In the genomic region with DNA sequence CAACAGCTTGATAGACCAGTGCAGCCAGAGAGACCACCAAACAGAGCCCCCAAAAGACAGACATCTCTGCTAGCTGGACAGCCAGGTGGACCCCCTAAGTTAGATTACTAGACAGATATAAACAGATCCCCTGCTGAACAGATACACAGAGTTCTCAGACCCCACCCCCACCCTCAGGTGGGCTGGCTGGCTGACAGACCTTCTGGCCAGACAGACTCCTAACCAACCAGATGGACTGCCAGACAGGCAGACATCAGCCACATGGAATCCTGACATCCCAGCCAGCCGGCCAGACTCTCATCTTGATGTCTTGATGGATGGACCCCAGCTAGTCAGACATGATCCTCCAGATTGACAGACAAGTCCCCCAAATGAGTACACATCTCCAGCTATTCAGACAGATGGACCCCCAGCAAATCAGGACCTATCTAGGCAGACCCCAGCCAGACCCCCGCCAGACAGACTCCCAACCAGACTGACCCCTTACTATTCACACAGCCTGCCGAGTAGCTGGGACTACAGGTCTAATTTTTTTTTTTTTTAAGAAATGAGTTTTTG, we compare ENCODE assay signal across 11 cellular contexts. TPM values are rescaled to one million over a fixed set of nuclear protein-coding genes. Genes with fewer than 3 reads are reported as not detected.
A peak's percentile ranks its signal among the peaks of the same experiment; 100 is the strongest.
DNase-seq lines count a peak whose midpoint lies in the region; ATAC-seq and TF ChIP-seq lines count a peak whose summit lies in the region.
"Had no signal": no experiment of that assay in that cellular context is flagged by ENCODE, and none has a peak within 500 bp of the region (broad histone marks: within the 10 kb centered on the region; RNA-seq: fewer than 3 reads in every experiment).

No MANE protein-coding gene starts in this region.

- TF ChIP-seq EP300 in SK-N-SH (IDR thresholded peaks at IDR 0.05; ENCODE audit: borderline replicate concordance in 1 of 2, low read depth in 1 of 2, low read length in 1 of 2) (no peak), sigmoid colon (IDR thresholded peaks at IDR 0.05) (no peak)

- H2AFZ ChIP-seq in SK-N-SH (ENCODE audit: low read depth) = no peak overlapping the region

- no peaks in the 10 kb centered on the region for H3K27me3 Mint-ChIP-seq in endodermal cell (ENCODE audit: insufficient read depth)

- H3K36me3 Mint-ChIP-seq in endodermal cell (ENCODE audit: low read depth) = peaks cover 25% of the 10 kb centered on the region

- peak overlapping the region; percentile 87 to 99; a peak in 3 of 4 replicates for H3K4me3 ChIP-seq in SK-N-SH (ENCODE audit: low read depth in 2 of 2, low read length in 1 of 2)
- H3K4me3 ChIP-seq in Panc1 (ENCODE audit: low read depth in 2 of 2, low read length in 2 of 2) = peak overlapping the region in 1 of 2 experiments; percentile 98; a peak in 2 of 4 replicates
- peak overlapping the region; percentile 86 for H3K4me3 ChIP-seq in endodermal cell (ENCODE audit: low read length)
- H3K4me3 ChIP-seq in sigmoid colon = no peak overlapping the region

- H3K4me3 Mint-ChIP-seq in endodermal cell = peak overlapping the region; percentile 81

- H3K27ac ChIP-seq in SK-N-SH (ENCODE audit: low read depth in 2 of 2, low read length in 1 of 2) (no peak overlapping the region), Panc1 (ENCODE audit: low read length) (peak overlapping the region; percentile 91; the same call in 1 of the 2 replicates), endodermal cell (ENCODE audit: low read depth, low read length) (no peak overlapping the region), sigmoid colon (no peak overlapping the region)

- no peak for TF ChIP-seq POLR2A in sigmoid colon (IDR thresholded peaks at IDR 0.05)

- peaks cover 50% of the 10 kb centered on the region for H3K79me2 ChIP-seq in SK-N-SH (ENCODE audit: insufficient read depth)

- DNase-seq in SK-N-SH (no peak), Panc1 (ENCODE audit: low read depth, low spot score) (no peak), endodermal cell (no peak), sigmoid colon (peak; percentile 57), NOMO-1 (lab: John Stamatoyannopoulos, UW; ENCODE audit: unreplicated experiment in 2 of 2) (no peak), mucosa of gallbladder (ENCODE audit: low spot score) (no peak), posterior vena cava (ENCODE audit: low spot score) (no peak)
- DNase-seq: ACHN, dermis blood vessel endothelial cell, NCI-H1105 treated with DMSO at 0.1 percent for 48 hours had no signal

- BruUV-seq in Panc1 (replicated peaks; lab: Mats Ljungman, UMichigan) = no TSS peak

- H3K27ac Mint-ChIP-seq in endodermal cell = no peak overlapping the region

- H3K4me1 Mint-ChIP-seq in endodermal cell = peaks cover 15% of the 10 kb centered on the region

- WGBS in SK-N-SH (ENCODE audit: low lambda C conversion rate) = 93% methylated on average over 2 of the region's 3 CpGs
- WGBS in endodermal cell (ENCODE audit: insufficient coverage in 1 of 2, insufficient read length in 1 of 2), 2 experiments = 97 to 100% methylated on average over 1 to 3 of the region's 3 CpGs
- 94 to 95% methylated on average over 3 of the region's 3 CpGs for WGBS in sigmoid colon, 2 donors

- H3K36me3 ChIP-seq in SK-N-SH (replicated peaks in 1 of 2; ENCODE audit: control insufficient read depth in 1 of 2, insufficient read depth in 2 of 2, low read length in 1 of 2) (peaks cover 7 to 11% of the 10 kb centered on the region in 2 experiments), Panc1 (ENCODE audit: control insufficient read depth, insufficient read depth, low read length) (no peaks in the 10 kb centered on the region), endodermal cell (ENCODE audit: control insufficient read depth, insufficient read depth, low read length) (no peaks in the 10 kb centered on the region), sigmoid colon (peaks cover 0 to 18% (median 7%) of the 10 kb centered on the region in 4 donors)

- peak overlapping the region; percentile 99 for H3K4me2 ChIP-seq in SK-N-SH

- H3K4me1 ChIP-seq in SK-N-SH (ENCODE audit: control insufficient read depth in 1 of 2, insufficient read depth in 2 of 2, low read depth in 1 of 2, low read length in 1 of 2) (peaks cover 0 to 18% of the 10 kb centered on the region in 2 experiments; a peak in 1 of 4 replicates), Panc1 (ENCODE audit: control insufficient read depth, insufficient read depth, low read length) (peaks cover 11% of the 10 kb centered on the region), endodermal cell (ENCODE audit: control insufficient read depth, insufficient read depth, low read length) (peaks cover 9% of the 10 kb centered on the region), sigmoid colon (peaks cover 0 to 33% (median 27%) of the 10 kb centered on the region in 4 donors)

- H3K9ac ChIP-seq in SK-N-SH (no peak overlapping the region; the same call in 1 of the 2 replicates), endodermal cell (ENCODE audit: extremely low read depth, low read length, poor library complexity, severe bottlenecking) (no peak overlapping the region)

- H3K9me3 ChIP-seq in SK-N-SH (no peaks in the 10 kb centered on the region), Panc1 (ENCODE audit: control insufficient read depth, insufficient read depth, low read depth, low read length) (no peaks in the 10 kb centered on the region), endodermal cell (ENCODE audit: control insufficient read depth, low read length) (no peaks in the 10 kb centered on the region), sigmoid colon (no peaks in the 10 kb centered on the region)

- POLR2A ChIA-PET in SK-N-SH (lab: Yijun Ruan, JAX) (interaction anchor here (0.6 to 2.3 kb wide), 6 partner anchors 17 to 370 kb away, joined by 3 to 28 read pairs (median 4); partner anchors contain the start of genes IMP4 and PTPN18), Panc1 (lab: Charles Lee) (no interaction called here)

- no peaks in the 10 kb centered on the region for H3K9me3 Mint-ChIP-seq in endodermal cell

- H3F3A ChIP-seq in SK-N-SH (replicated peaks; ENCODE audit: insufficient read depth) = peaks cover 3% of the 10 kb centered on the region

- TF ChIP-seq RAD21 in SK-N-SH (IDR thresholded peaks at IDR 0.05; ENCODE audit: low read length) = no peak

- H4K20me1 ChIP-seq in SK-N-SH (ENCODE audit: insufficient read depth) = no peaks in the 10 kb centered on the region

- ATAC-seq in SK-N-SH treated with all-trans-retinoic acid at 6 μM for 48 hours = no peak
- ATAC-seq in Panc1 = no peak

- CTCF ChIA-PET in SK-N-SH (lab: Yijun Ruan, JAX) = interaction anchor here (1.3 to 3.8 kb wide), 4 partner anchors 16 to 424 kb away, joined by 7 to 26 read pairs (median 19); partner anchors contain the start of genes IMP4 and PTPN18
- CTCF ChIA-PET in Panc1 (lab: Charles Lee) = interaction anchor here (1.4 kb wide), 1 partner anchor 37 kb away, joined by 3 read pairs; no protein-coding TSS in a partner anchor

- TF ChIP-seq CTCF in SK-N-SH (IDR thresholded peaks at IDR 0.05) (no peak), Panc1 (IDR thresholded peaks at IDR 0.05) (no peak), endodermal cell (conservative IDR thresholded peaks at IDR 0.05) (no peak), sigmoid colon (IDR thresholded peaks at IDR 0.05) (no peak)

- intact Hi-C loops in Panc1 (cut with micrococcal nuclease; ENCODE audit: unreplicated experiment) = no loop called here
- intact Hi-C loops in sigmoid colon (cut with DNase I) = loop anchor here (5.0 kb wide), 1 partner anchor 192 kb away; the partner anchor contains the start of genes MZT2B and SMPD4
- intact Hi-C loops in posterior vena cava (cut with DNase I) = no loop called here

- no peaks in the 10 kb centered on the region for H3K9me2 ChIP-seq in SK-N-SH

- in situ Hi-C loops in Panc1 (cut with HindIII; ENCODE audit: low pct_unique_long_range_greater_than_20kb, low sequenced_read_pairs) = no loop called here

- H3K27me3 ChIP-seq in SK-N-SH (ENCODE audit: insufficient read depth) (no peaks in the 10 kb centered on the region), Panc1 (ENCODE audit: control insufficient read depth, insufficient read depth, low read length) (no peaks in the 10 kb centered on the region), endodermal cell (ENCODE audit: control insufficient read depth, insufficient read depth, low read length, poor library complexity, severe bottlenecking) (no peaks in the 10 kb centered on the region), sigmoid colon (no peaks in the 10 kb centered on the region)

TF ChIP-seq in SK-N-SH, 30 proteins besides CTCF, POLR2A, EP300 and RAD21 (continues in another document):
- TF ChIP-seq MAX (IDR thresholded peaks at IDR 0.05; ENCODE audit: low read depth) (no peak), TCF12 (IDR thresholded peaks at IDR 0.05) (no peak), CHD2 (IDR thresholded peaks at IDR 0.05; ENCODE audit: low read length, partially characterized antibody) (no peak)

TF ChIP-seq in SK-N-SH treated with all-trans-retinoic acid at 6 μM for 48 hours, 23 proteins besides CTCF, POLR2A, EP300 and RAD21 (continues in another document):
- TF ChIP-seq TCF4 (CRISPR knock-in tag; IDR thresholded peaks at IDR 0.05; ENCODE audit: borderline replicate concordance) = no peak

RNA-seq across cellular contexts. Expression of gene PTPN18, which starts 18.0 kb away (rescaled TPM):
- polyA plus RNA-seq in SK-N-SH (2012; rRNA removed) (30.4 and 31.7 TPM in 2 replicates), sigmoid colon (100 to 1,000 TPM in 1 of 3 donors, 10 to 100 TPM in 2; 49.7 to 113 (median 55.3) TPM)
- 15.8 and 19.8 TPM in 2 replicates for polyA plus RNA-seq in SK-N-SH (2012; cell fraction: cytosol; rRNA removed)
- 144 and 155 TPM in 2 replicates for polyA plus RNA-seq in SK-N-SH (2012; cell fraction: nucleus; rRNA removed)
- total RNA-seq in Panc1 (2021; ENCODE audit: unreplicated experiment) (35.3 TPM), endodermal cell (10 to 100 TPM; 16.4 to 19.6 TPM), sigmoid colon (10 to 100 TPM; 30.0 to 39.2 (median 37.4) TPM), mucosa of gallbladder (126 TPM), posterior vena cava (10 to 100 TPM; 33.6 to 58.7 TPM)
- polyA plus RNA-seq in Panc1 (2012; ENCODE audit: insufficient read length) = 27.4 TPM
- 15.1 TPM for polyA plus RNA-seq in endodermal cell (2013, experiment 1 of 2)
- 13.8 TPM for polyA plus RNA-seq in endodermal cell (2013, experiment 2 of 2)

RNA-seq across cellular contexts. Expression of gene IMP4, which starts 31.2 kb away (rescaled TPM):
- polyA plus RNA-seq in SK-N-SH (2012; rRNA removed) (247 and 252 TPM in 2 replicates), sigmoid colon (10 to 100 TPM; 48.0 to 85.0 (median 51.3) TPM)
- polyA plus RNA-seq in SK-N-SH (2012; cell fraction: cytosol; rRNA removed) = 119 and 157 TPM in 2 replicates
- 491 and 516 TPM in 2 replicates for polyA plus RNA-seq in SK-N-SH (2012; cell fraction: nucleus; rRNA removed)
- total RNA-seq in Panc1 (2021; ENCODE audit: unreplicated experiment) (104 TPM), endodermal cell (10 to 100 TPM; 47.1 to 55.1 TPM), sigmoid colon (100 to 1,000 TPM in 1 of 4 donors, 10 to 100 TPM in 3; 71.2 to 130 (median 81.2) TPM), mucosa of gallbladder (59.7 TPM), posterior vena cava (10 to 100 TPM; 48.7 to 60.5 TPM)
- polyA plus RNA-seq in Panc1 (2012; ENCODE audit: insufficient read length) = 162 TPM
- 38.5 TPM for polyA plus RNA-seq in endodermal cell (2013, experiment 1 of 2)
- polyA plus RNA-seq in endodermal cell (2013, experiment 2 of 2) = 36.8 TPM

Comparison
In these comparisons a context has a peak if more than half of its experiments do, and no peak if none do; other contexts are left out.
1. H3K4me3 ChIP-seq: peak in SK-N-SH (2 of 2) and endodermal cell (single experiment); none in sigmoid colon (0 of 4).